8 cellular contexts compared by ENCODE assay signal in genomic region chr6:11363881-11364576, GRCh38.
DNase-seq lines count a peak whose midpoint lies in the region; ATAC-seq and TF ChIP-seq lines count a peak whose summit lies in the region.

No MANE protein-coding gene starts in this region.

- no peak overlapping the region for H3K4me3 ChIP-seq in gastroesophageal sphincter

- no peak for TF ChIP-seq EP300 in gastroesophageal sphincter (IDR thresholded peaks at IDR 0.05)

- no peak overlapping the region for H3K27ac Mint-ChIP-seq in activated CD8-positive, alpha-beta T cell treated with anti-CD3 and anti-CD28 coated beads, Interleukin-2, amount 10 ng/mL, durations not matched to agents 7 days and 5 days
- H3K27ac Mint-ChIP-seq in HFFc6 = no peak overlapping the region

- POLR2A ChIA-PET in activated CD8-positive, alpha-beta T cell treated with anti-CD3 and anti-CD28 coated beads, Interleukin-2, amount 10 ng/mL, durations not matched to agents 7 days and 5 days (lab: Charles Lee) = interaction anchor here (1.2 kb wide), 1 partner anchor 18 kb away, joined by 4 read pairs; no protein-coding TSS in a partner anchor

- H3K27me3 Mint-ChIP-seq in activated CD8-positive, alpha-beta T cell treated with anti-CD3 and anti-CD28 coated beads, Interleukin-2, amount 10 ng/mL, durations not matched to agents 7 days and 5 days (ENCODE audit: low read depth) = no peaks in the 10 kb centered on the region
- no peaks in the 10 kb centered on the region for H3K27me3 Mint-ChIP-seq in HFFc6 (ENCODE audit: insufficient read depth)

- peaks cover 73% of the 10 kb centered on the region for H3K4me1 Mint-ChIP-seq in activated CD8-positive, alpha-beta T cell treated with anti-CD3 and anti-CD28 coated beads, Interleukin-2, amount 10 ng/mL, durations not matched to agents 7 days and 5 days (ENCODE audit: low read depth)
- H3K4me1 Mint-ChIP-seq in HFFc6 (ENCODE audit: low read depth) = peaks cover 31% of the 10 kb centered on the region

- H3K27me3 ChIP-seq in gastroesophageal sphincter = no peaks in the 10 kb centered on the region

- WGBS in gastroesophageal sphincter (ENCODE audit: low coverage in 1 of 2), 2 donors = 30 to 83% methylated on average over 1 of the region's 2 CpGs

- no peaks in the 10 kb centered on the region for H3K36me3 ChIP-seq in gastroesophageal sphincter

- H3K4me1 ChIP-seq in gastroesophageal sphincter = peaks cover 0 to 9% (median 0%) of the 10 kb centered on the region in 3 donors

- no peak for TF ChIP-seq POLR2A in gastroesophageal sphincter (IDR thresholded peaks at IDR 0.05)

- H3K36me3 Mint-ChIP-seq in activated CD8-positive, alpha-beta T cell treated with anti-CD3 and anti-CD28 coated beads, Interleukin-2, amount 10 ng/mL, durations not matched to agents 7 days and 5 days (ENCODE audit: low read depth) = peaks cover 82% of the 10 kb centered on the region
- H3K36me3 Mint-ChIP-seq in HFFc6 (ENCODE audit: low read depth) = no peaks in the 10 kb centered on the region

- DNase-seq in activated CD8-positive, alpha-beta T cell treated with anti-CD3 and anti-CD28 coated beads, Interleukin-2, amount 10 ng/mL, durations not matched to agents 7 days and 5 days = peak; percentile 33
- peak; percentile 40 to 62 (median 58) for DNase-seq in stimulated activated CD4-positive, alpha-beta T cell treated with anti-CD3 and anti-CD28 coated beads, TNF-alpha, amount 100 ng/mL, for 24 hours (ENCODE audit: low read depth in 3 of 3)
- DNase-seq in HFFc6 = no peak
- DNase-seq in SK-N-DZ (ENCODE audit: low spot score) = no peak
- no peak for DNase-seq in DMS153 (lab: John Stamatoyannopoulos, UW)

- no peaks in the 10 kb centered on the region for H3K9me3 ChIP-seq in gastroesophageal sphincter

- H3K9me3 Mint-ChIP-seq in activated CD8-positive, alpha-beta T cell treated with anti-CD3 and anti-CD28 coated beads, Interleukin-2, amount 10 ng/mL, durations not matched to agents 7 days and 5 days (ENCODE audit: insufficient read depth) = peaks cover 27% of the 10 kb centered on the region
- no peaks in the 10 kb centered on the region for H3K9me3 Mint-ChIP-seq in HFFc6

- CTCF ChIA-PET in activated CD8-positive, alpha-beta T cell treated with anti-CD3 and anti-CD28 coated beads, Interleukin-2, amount 10 ng/mL, durations not matched to agents 7 days and 5 days (lab: Charles Lee) = interaction anchor here (0.7 to 2.3 kb wide), 2 partner anchors 17 to 24 kb away, joined by 3 to 7 read pairs; no protein-coding TSS in a partner anchor

- H3K4me3 Mint-ChIP-seq in activated CD8-positive, alpha-beta T cell treated with anti-CD3 and anti-CD28 coated beads, Interleukin-2, amount 10 ng/mL, durations not matched to agents 7 days and 5 days = no peak overlapping the region
- no peak overlapping the region for H3K4me3 Mint-ChIP-seq in HFFc6

- H3K27ac ChIP-seq in gastroesophageal sphincter = peak overlapping the region; percentile 65 to 82 (median 69)

- peak; percentile 41 for ATAC-seq in GM18868 (IDR thresholded peaks at IDR 0.05; ENCODE audit: unreplicated experiment)
- no peak for ATAC-seq in activated CD8-positive, alpha-beta T cell treated with anti-CD3 and anti-CD28 coated beads, Interleukin-2, amount 10 ng/mL, durations not matched to agents 7 days and 5 days
- no peak for ATAC-seq in gastroesophageal sphincter
- no peak for ATAC-seq in GM21723 (IDR thresholded peaks at IDR 0.05; ENCODE audit: unreplicated experiment)

- TF ChIP-seq CTCF in gastroesophageal sphincter (IDR thresholded peaks at IDR 0.05) (no peak), HFFc6 (IDR thresholded peaks at IDR 0.05) (no peak)

Comparison
In these comparisons a context has a peak if more than half of its experiments do, and no peak if none do; other contexts are left out.
1. DNase-seq: peak in activated CD8-positive, alpha-beta T cell treated with anti-CD3 and anti-CD28 coated beads, Interleukin-2, amount 10 ng/mL, durations not matched to agents 7 days and 5 days (single experiment) and stimulated activated CD4-positive, alpha-beta T cell treated with anti-CD3 and anti-CD28 coated beads, TNF-alpha, amount 100 ng/mL, for 24 hours (3 of 3); none in HFFc6 (single experiment), SK-N-DZ (single experiment) and DMS153 (single experiment).